ENCODE assay signal across 8 cellular contexts in the genomic region with DNA sequence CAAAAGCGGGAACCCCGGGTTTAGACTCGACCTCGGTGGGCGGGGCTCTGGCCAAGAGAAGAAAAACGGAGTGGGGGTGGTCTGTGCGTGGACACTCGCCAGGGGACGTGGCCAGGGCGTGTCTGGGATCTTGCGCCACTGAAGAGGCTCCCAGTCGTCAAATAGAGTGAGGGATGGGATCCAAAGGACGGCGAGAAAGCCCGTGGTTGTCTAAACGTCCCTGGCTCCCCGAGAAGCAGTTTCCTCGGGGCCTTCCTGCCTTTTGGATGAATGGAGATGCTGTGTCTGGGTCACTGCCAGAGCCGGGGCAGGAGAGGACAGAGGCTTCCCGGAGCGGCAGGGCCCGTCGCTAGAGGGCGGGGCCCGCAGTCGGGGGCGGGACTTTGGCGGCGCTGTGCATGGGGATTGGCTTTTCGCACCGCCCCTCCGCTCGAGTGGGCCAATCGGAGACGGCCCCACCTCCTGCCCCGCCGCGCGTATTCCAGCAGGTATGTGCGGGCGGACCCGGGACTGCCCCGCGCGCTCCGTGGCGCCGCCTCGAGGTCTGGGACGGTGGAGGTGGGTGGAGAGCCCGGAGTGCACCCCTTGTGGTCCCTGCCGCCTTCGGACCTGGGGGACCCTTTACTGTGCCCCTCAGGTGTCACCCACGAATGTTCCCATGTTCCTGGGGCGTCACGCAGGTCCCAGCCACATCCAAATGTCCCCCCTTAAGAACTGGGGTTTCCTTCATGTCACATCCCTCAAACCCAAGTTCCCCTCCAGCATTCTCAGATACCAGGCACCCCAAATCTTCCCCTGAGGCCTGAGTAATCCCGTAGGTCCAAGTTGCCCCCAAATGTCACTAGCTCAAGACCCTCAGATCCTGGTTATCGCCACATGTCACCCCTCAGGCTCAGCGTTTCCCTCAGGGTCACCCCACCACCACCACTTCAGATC. TPM values are rescaled to one million over a fixed set of nuclear protein-coding genes. Genes with fewer than 3 reads are reported as not detected.
DNase-seq lines count a peak whose midpoint lies in the region; ATAC-seq, FAIRE-seq and TF ChIP-seq lines count a peak whose summit lies in the region.

No MANE protein-coding gene starts in this region.

- no peaks in the 10 kb centered on the region for H3K27me3 ChIP-seq in left ventricle myocardium inferior (ENCODE audit: low read depth)
- H3K27me3 ChIP-seq in psoas muscle (ENCODE audit: insufficient read depth in 3 of 3, low read length in 2 of 3), result no peaks in the 10 kb centered on the region
- H3K27me3 ChIP-seq in uterus, result no peaks in the 10 kb centered on the region

- peak overlapping the region; percentile 99 for H3K27ac ChIP-seq in left ventricle myocardium inferior (replicated peaks)
- peak overlapping the region; percentile 100 for H3K27ac ChIP-seq in psoas muscle
- H3K27ac ChIP-seq in uterus, result peak overlapping the region; percentile 84 to 100

- FAIRE-seq in H54 (lab: Jason Lieb, UNC), result no peak

- TF ChIP-seq POLR2A in H54 (IDR thresholded peaks at IDR 0.05; ENCODE audit: low read depth, low read length), result no peak
- TF ChIP-seq POLR2A in NB4 (IDR thresholded peaks at IDR 0.05; ENCODE audit: extremely low read depth, insufficient read length), result no peak
- peak in 1 of 2 donors; percentile 8 for TF ChIP-seq POLR2A in uterus (IDR thresholded peaks at IDR 0.05)

- H3K36me3 ChIP-seq in ES-I3 (ENCODE audit: insufficient read depth, low read length) (0 out of 2 replicates have a peak, but pooled peaks cover 3% of the 10 kb centered on the region), left ventricle myocardium inferior (peaks cover 37% of the 10 kb centered on the region), psoas muscle (ENCODE audit: insufficient read depth in 1 of 2, low read depth in 1 of 2) (peaks cover 0 to 58% of the 10 kb centered on the region in 2 donors), uterus (no peaks in the 10 kb centered on the region)

- intact Hi-C loops in left ventricle myocardium inferior (cut with micrococcal nuclease), result no loop called here
- intact Hi-C loops in psoas muscle (cut with DNase I), result loop anchor here (5.0 kb wide), 1 partner anchor 36 kb away; a partner anchor contains a TSS
- intact Hi-C loops in uterus (cut with DNase I; ENCODE audit: low total_unique reads), result no loop called here

- no peak overlapping the region for H3K4me3 ChIP-seq in NB4 (ENCODE audit: low read depth, low read length)
- peak overlapping the region; percentile 51 for H3K4me3 ChIP-seq in left ventricle myocardium inferior
- peak overlapping the region; percentile 5 for H3K4me3 ChIP-seq in psoas muscle
- peak overlapping the region; percentile 15 to 18 for H3K4me3 ChIP-seq in uterus

- DNase-seq in H54 (ENCODE audit: insufficient read length, low spot score), result peak; percentile 82
- DNase-seq in NB4 (ENCODE audit: low read depth), result peak; percentile 31
- peak; percentile 89 for DNase-seq in SW480 (ENCODE audit: low spot score)
- peak; percentile 78 for DNase-seq in amniotic epithelial cell (ENCODE audit: low read depth)
- peak; percentile 96 for DNase-seq in left ventricle myocardium inferior
- DNase-seq in psoas muscle, result peak; percentile 98
- peak; percentile 95 to 96 for DNase-seq in uterus

- peak; percentile 82 to 87 (median 84) for ATAC-seq in psoas muscle

- TF ChIP-seq CTCF in NB4 (IDR thresholded peaks at IDR 0.05; ENCODE audit: low read depth, low read length), result no peak
- peak; percentile 46 for TF ChIP-seq CTCF in left ventricle myocardium inferior (IDR thresholded peaks at IDR 0.05; ENCODE audit: borderline replicate concordance)
- TF ChIP-seq CTCF in psoas muscle (IDR thresholded peaks at IDR 0.05), result peak; percentile 42
- TF ChIP-seq CTCF in uterus (IDR thresholded peaks at IDR 0.05), result peak; percentile 37 to 46 (median 40)

- H3K4me1 ChIP-seq in ES-I3 (ENCODE audit: insufficient read depth, low read length), result no peaks in the 10 kb centered on the region
- peaks cover 66% of the 10 kb centered on the region for H3K4me1 ChIP-seq in left ventricle myocardium inferior
- peaks cover 43% of the 10 kb centered on the region for H3K4me1 ChIP-seq in psoas muscle
- peaks cover 4 to 29% of the 10 kb centered on the region in 2 donors for H3K4me1 ChIP-seq in uterus

- H3K9me3 ChIP-seq in ES-I3 (ENCODE audit: control insufficient read depth, insufficient read depth, low read length) (no peaks in the 10 kb centered on the region), left ventricle myocardium inferior (replicated peaks) (no peaks in the 10 kb centered on the region), psoas muscle (no peaks in the 10 kb centered on the region), uterus (no peaks in the 10 kb centered on the region)

- 8 to 10% (median 10%) methylated on average over 53 to 59 of the region's 59 CpGs for WGBS in psoas muscle, 3 donors

- peak overlapping the region; percentile 43 for H3K9ac ChIP-seq in ES-I3 (ENCODE audit: low read depth, low read length)

RNA-seq across cellular contexts. Expression of a gene that starts 38.4 kb away (rescaled TPM):
- total RNA-seq in left ventricle myocardium inferior (2.6 TPM), psoas muscle (1 to 10 TPM; 3.3 to 7.8 (median 4.4) TPM), uterus (1 to 10 TPM in 3 of 4 donors, under 1 TPM in 1; 0.26 to 8.4 (median 6.0) TPM)
- polyA plus RNA-seq in psoas muscle, result 1 to 10 TPM in 2 of 3 donors, under 1 TPM in 1; 0.77 to 3.9 (median 1.6) TPM

RNA-seq across cellular contexts. Expression of a gene that starts 43.3 kb away (rescaled TPM):
- total RNA-seq in left ventricle myocardium inferior (1.3 TPM), psoas muscle (not detected), uterus (1 to 10 TPM in 1 of 4 donors, not detected in 3; 1.2 TPM)
- not detected for polyA plus RNA-seq in psoas muscle

RNA-seq across cellular contexts. Expression of a gene that starts 59.3 kb away (rescaled TPM):
- 97.7 TPM for total RNA-seq in left ventricle myocardium inferior
- 100 to 1,000 TPM in 2 of 4 donors, 10 to 100 TPM in 2; 88.9 to 109 (median 95.5) TPM for total RNA-seq in psoas muscle
- 100 to 1,000 TPM; 147 to 196 (median 195) TPM for polyA plus RNA-seq in psoas muscle
- total RNA-seq in uterus, result 100 to 1,000 TPM in 1 of 4 donors, 10 to 100 TPM in 3; 20.5 to 233 (median 77.3) TPM

Comparison
In these comparisons a context has a peak if more than half of its experiments do, and no peak if none do; other contexts are left out.
1. DNase-seq: peak in every context shown above with its lines; median percentile 98 in psoas muscle; 96 in left ventricle myocardium inferior; 96 in uterus; 89 in SW480; 82 in H54; 78 in amniotic epithelial cell; 31 in NB4.
2. intact Hi-C loops: an anchor here in psoas muscle (5.0 kb wide); none called in left ventricle myocardium inferior and uterus.